In genomic region chr7:112204072-112204775, GRCh38 we compare ENCODE assay signal across 8 cellular contexts. TPM values are rescaled to one million over a fixed set of nuclear protein-coding genes. Genes with fewer than 3 reads are reported as not detected.
DNase-seq lines count a peak whose midpoint lies in the region; ATAC-seq and TF ChIP-seq lines count a peak whose summit lies in the region.

No MANE protein-coding gene starts in this region.

- peak overlapping the region; percentile 94 for H3K27ac Mint-ChIP-seq in glutamatergic neuron (ENCODE audit: unreplicated experiment)
- no peak overlapping the region for H3K27ac Mint-ChIP-seq in activated naive CD4-positive, alpha-beta T cell treated with anti-CD3 and anti-CD28 coated beads, Interleukin-2, amount 50 U/mL, for 72 hours

- H3K4me3 ChIP-seq in AG04449 (ENCODE audit: low read depth, low read length) (peak overlapping the region; percentile 95), skeletal muscle cell (ENCODE audit: low read depth, low read length) (peak overlapping the region; percentile 97)

- DNase-seq in AG04449 (ENCODE audit: low read depth, low spot score) (no peak), HCEC 1CT (peak; percentile 42), glutamatergic neuron (no peak), skeletal muscle cell (ENCODE audit: low read depth) (no peak), NCI-H2196 (lab: John Stamatoyannopoulos, UW; ENCODE audit: unreplicated experiment) (no peak)
- no peak for DNase-seq in activated naive CD4-positive, alpha-beta T cell treated with anti-CD3 and anti-CD28 coated beads, Interleukin-2, amount 50 U/mL, for 72 hours (ENCODE audit: low spot score in 2 of 2)

- peaks cover 8% of the 10 kb centered on the region for H3K27me3 Mint-ChIP-seq in glutamatergic neuron (ENCODE audit: unreplicated experiment)

- CTCF ChIA-PET in AG04449 (lab: Yijun Ruan, JAX): interaction anchor here (0.7 to 1.6 kb wide), 3 partner anchors 11 to 17 kb away, joined by 3 to 5 read pairs (median 3); no protein-coding TSS in a partner anchor

- ATAC-seq in activated naive CD4-positive, alpha-beta T cell treated with anti-CD3 and anti-CD28 coated beads, Interleukin-2, amount 50 U/mL, for 72 hours: no peak
- ATAC-seq in GM18505 (IDR thresholded peaks at IDR 0.05; ENCODE audit: unreplicated experiment): no peak

- H3K4me3 Mint-ChIP-seq in glutamatergic neuron (ENCODE audit: unreplicated experiment): peak overlapping the region; percentile 91

- POLR2A ChIA-PET in AG04449 (lab: Yijun Ruan, JAX): interaction anchor here (3.6 kb wide), 1 partner anchor 247 kb away, joined by 26 read pairs; the partner anchor contains the start of gene IFRD1

- TF ChIP-seq CTCF in AG04449 (IDR thresholded peaks at IDR 0.05; ENCODE audit: insufficient read depth, low read length, missing control alignments) (no peak), VCaP (conservative IDR thresholded peaks at IDR 0.05) (no peak), glutamatergic neuron (IDR thresholded peaks at IDR 0.05; ENCODE audit: partially characterized antibody, unreplicated experiment) (no peak)

- peaks cover 4% of the 10 kb centered on the region for H3K36me3 Mint-ChIP-seq in glutamatergic neuron (ENCODE audit: unreplicated experiment)
- H3K36me3 Mint-ChIP-seq in activated naive CD4-positive, alpha-beta T cell treated with anti-CD3 and anti-CD28 coated beads, Interleukin-2, amount 50 U/mL, for 72 hours: peaks cover 8 to 9% of the 10 kb centered on the region in 2 donors

- H3K27ac ChIP-seq in VCaP: peak overlapping the region; percentile 84

- H3K4me1 Mint-ChIP-seq in glutamatergic neuron (ENCODE audit: low read depth, unreplicated experiment): peaks cover 10% of the 10 kb centered on the region

- no peak for TF ChIP-seq POLR2A in GM18505 (IDR thresholded peaks at IDR 0.05; ENCODE audit: borderline replicate concordance, extremely low read depth, insufficient read depth, insufficient read length)

- peaks cover 19% of the 10 kb centered on the region for H3K9me3 Mint-ChIP-seq in glutamatergic neuron (ENCODE audit: unreplicated experiment)
- no peaks in the 10 kb centered on the region for H3K9me3 Mint-ChIP-seq in activated naive CD4-positive, alpha-beta T cell treated with anti-CD3 and anti-CD28 coated beads, Interleukin-2, amount 50 U/mL, for 72 hours

RNA-seq across cellular contexts. Expression of gene DOCK4, which starts 2.0 kb away (rescaled TPM):
- 60.3 TPM for total RNA-seq in glutamatergic neuron (ENCODE audit: unreplicated experiment)
- 1 to 10 TPM in 1 of 2 donors, under 1 TPM in 1; 0.21 to 1.1 TPM for total RNA-seq in activated naive CD4-positive, alpha-beta T cell treated with anti-CD3 and anti-CD28 coated beads, Interleukin-2, amount 50 U/mL, for 72 hours

RNA-seq across cellular contexts. Expression of gene ZNF277, which starts 2.3 kb away (rescaled TPM):
- 27.0 TPM for total RNA-seq in glutamatergic neuron (ENCODE audit: unreplicated experiment)
- total RNA-seq in activated naive CD4-positive, alpha-beta T cell treated with anti-CD3 and anti-CD28 coated beads, Interleukin-2, amount 50 U/mL, for 72 hours: 10 to 100 TPM; 22.7 to 30.4 TPM

Comparison
In these comparisons a context has a peak if more than half of its experiments do, and no peak if none do; other contexts are left out.
1. RNA of gene DOCK4, which starts 2.0 kb away (total RNA-seq): 60.3 TPM in glutamatergic neuron (single experiment); 0.21 to 1.1 TPM in activated naive CD4-positive, alpha-beta T cell treated with anti-CD3 and anti-CD28 coated beads, Interleukin-2, amount 50 U/mL, for 72 hours; every median in the first group is over 10 times any median in the second.